Comparison of ENCODE assay signal across 12 cellular contexts in genomic region chr1:172499636-172500141, GRCh38. TPM values are rescaled to one million over a fixed set of nuclear protein-coding genes. Genes with fewer than 3 reads are reported as not detected.
A peak's percentile ranks its signal among the peaks of the same experiment; 100 is the strongest.
DNase-seq lines count a peak whose midpoint lies in the region; ATAC-seq and TF ChIP-seq lines count a peak whose summit lies in the region.
"Had no signal": no experiment of that assay in that cellular context is flagged by ENCODE, and none has a peak within 500 bp of the region (broad histone marks: within the 10 kb centered on the region; RNA-seq: fewer than 3 reads in every experiment).

No MANE protein-coding gene starts in this region.

- no peak for DNase-seq in activated naive CD4-positive, alpha-beta T cell treated with anti-CD3 and anti-CD28 coated beads, Interleukin-2, amount 50 U/mL, for 72 hours (ENCODE audit: low spot score in 2 of 2)
- no peak for DNase-seq in activated naive CD4-positive, alpha-beta T cell treated with Interleukin-2 at 50 U/mL for 16 hours
- peak in 2 of 3 donors; percentile 66 to 87 for DNase-seq in Peyer's patch
- DNase-seq in foreskin keratinocyte = peak; percentile 54 to 72
- peak; percentile 10 for DNase-seq in transverse colon
- no peak for DNase-seq in NOMO-1 treated with DMSO at 0.1 percent for 48 hours (lab: John Stamatoyannopoulos, UW; ENCODE audit: unreplicated experiment)
- no peak for DNase-seq in NCI-H187 treated with DMSO at 0.1 percent for 48 hours (lab: John Stamatoyannopoulos, UW)
- no peak for DNase-seq in esophagus muscularis mucosa (ENCODE audit: extremely low spot score)
- DNase-seq: CD4-positive, CD25-positive, alpha-beta regulatory T cell; NCI-H1436; T-helper 2 cell had no signal

- peak overlapping the region in 3 of 4 donors; percentile 58 to 86 (median 79) for H3K27ac ChIP-seq in Peyer's patch
- H3K27ac ChIP-seq in foreskin keratinocyte = no peak overlapping the region
- no peak overlapping the region for H3K27ac ChIP-seq in transverse colon
- no peak overlapping the region for H3K27ac ChIP-seq in esophagus muscularis mucosa (replicated peaks in 1 of 4)

- H3K27me3 ChIP-seq in Peyer's patch (no peaks in the 10 kb centered on the region), foreskin keratinocyte (no peaks in the 10 kb centered on the region), transverse colon (no peaks in the 10 kb centered on the region), esophagus muscularis mucosa (no peaks in the 10 kb centered on the region)

- TF ChIP-seq CTCF in Peyer's patch (IDR thresholded peaks at IDR 0.05) = no peak
- TF ChIP-seq CTCF in foreskin keratinocyte (conservative IDR thresholded peaks at IDR 0.05) = no peak
- no peak for TF ChIP-seq CTCF in transverse colon (IDR thresholded peaks at IDR 0.05)
- TF ChIP-seq CTCF in esophagus muscularis mucosa (IDR thresholded peaks at IDR 0.05) = no peak

- H3K27ac Mint-ChIP-seq in activated naive CD4-positive, alpha-beta T cell treated with anti-CD3 and anti-CD28 coated beads, Interleukin-2, amount 50 U/mL, for 72 hours = no peak overlapping the region
- H3K27ac Mint-ChIP-seq: CD4-positive, CD25-positive, alpha-beta regulatory T cell; natural killer cell treated with Interleukin-12 subunit alpha and Interleukin-12 subunit beta and Interleukin-15 and Interleukin-18, amount 100 ng/mL, for 72 hours had no signal

- no peaks in the 10 kb centered on the region for H3K9me3 Mint-ChIP-seq in activated naive CD4-positive, alpha-beta T cell treated with anti-CD3 and anti-CD28 coated beads, Interleukin-2, amount 50 U/mL, for 72 hours
- H3K9me3 Mint-ChIP-seq: natural killer cell treated with Interleukin-12 subunit alpha and Interleukin-12 subunit beta and Interleukin-15 and Interleukin-18, amount 100 ng/mL, for 72 hours had no signal

- intact Hi-C loops in transverse colon (cut with DNase I; ENCODE audit: low total_unique reads) (no loop called here), esophagus muscularis mucosa (cut with DNase I) (no loop called here)

- H3K9me3 ChIP-seq in Peyer's patch (no peaks in the 10 kb centered on the region), transverse colon (no peaks in the 10 kb centered on the region), esophagus muscularis mucosa (no peaks in the 10 kb centered on the region)

- H3K4me1 ChIP-seq in Peyer's patch = peaks cover 0 to 25% (median 2%) of the 10 kb centered on the region in 4 donors
- peaks cover 6% of the 10 kb centered on the region for H3K4me1 ChIP-seq in foreskin keratinocyte
- H3K4me1 ChIP-seq in transverse colon = peaks cover 0 to 4% (median 0%) of the 10 kb centered on the region in 4 donors
- peaks cover 4 to 18% (median 14%) of the 10 kb centered on the region in 4 donors for H3K4me1 ChIP-seq in esophagus muscularis mucosa

- H3K36me3 ChIP-seq in Peyer's patch (no peaks in the 10 kb centered on the region), transverse colon (no peaks in the 10 kb centered on the region), esophagus muscularis mucosa (no peaks in the 10 kb centered on the region)

- no peaks in the 10 kb centered on the region for H3K36me3 Mint-ChIP-seq in activated naive CD4-positive, alpha-beta T cell treated with anti-CD3 and anti-CD28 coated beads, Interleukin-2, amount 50 U/mL, for 72 hours
- H3K36me3 Mint-ChIP-seq: CD4-positive, CD25-positive, alpha-beta regulatory T cell; natural killer cell treated with Interleukin-12 subunit alpha and Interleukin-12 subunit beta and Interleukin-15 and Interleukin-18, amount 100 ng/mL, for 72 hours had no signal

- 85 to 100% methylated on average over 1 to 3 of the region's 3 CpGs for WGBS in transverse colon (ENCODE audit: low coverage in 1 of 2), 2 donors
- WGBS in esophagus muscularis mucosa = 79% methylated on average over 3 of the region's 3 CpGs

- ATAC-seq in activated naive CD4-positive, alpha-beta T cell treated with anti-CD3 and anti-CD28 coated beads, Interleukin-2, amount 50 U/mL, for 72 hours = peak; percentile 62 to 78
- peak; percentile 88 for ATAC-seq in foreskin keratinocyte
- ATAC-seq: natural killer cell treated with Interleukin-12 subunit alpha and Interleukin-12 subunit beta and Interleukin-15 and Interleukin-18, amount 100 ng/mL, for 72 hours had no signal

- TF ChIP-seq EP300 in transverse colon (IDR thresholded peaks at IDR 0.05; ENCODE audit: low read depth) (no peak), esophagus muscularis mucosa (IDR thresholded peaks at IDR 0.05) (no peak)

- no peak overlapping the region for H3K4me3 ChIP-seq in Peyer's patch
- H3K4me3 ChIP-seq in transverse colon = no peak overlapping the region
- H3K4me3 ChIP-seq in esophagus muscularis mucosa = no peak overlapping the region

- peak; percentile 72 to 73 for TF ChIP-seq POLR2A in Peyer's patch (IDR thresholded peaks at IDR 0.05)
- TF ChIP-seq POLR2A in transverse colon (IDR thresholded peaks at IDR 0.05) = no peak
- no peak for TF ChIP-seq POLR2A in esophagus muscularis mucosa (IDR thresholded peaks at IDR 0.05; ENCODE audit: low read depth)

- in situ Hi-C loops in transverse colon (cut with MboI; ENCODE audit: low pct_ligation_motif_present in 1 of 4, low pct_unique_long_range_greater_than_20kb in 1 of 4, low sequenced_read_pairs in 3 of 4) = no loop called here

RNA-seq across cellular contexts. Expression of gene SUCO, which starts 33.3 kb away (rescaled TPM):
- total RNA-seq in activated naive CD4-positive, alpha-beta T cell treated with anti-CD3 and anti-CD28 coated beads, Interleukin-2, amount 50 U/mL, for 72 hours = 10 to 100 TPM; 24.3 to 39.7 TPM
- total RNA-seq in Peyer's patch (10 to 100 TPM; 27.7 to 63.2 (median 42.9) TPM), foreskin keratinocyte (19.3 and 20.2 TPM in 2 replicates), transverse colon (10 to 100 TPM; 10.1 to 48.4 (median 21.6) TPM), esophagus muscularis mucosa (10 to 100 TPM; 21.1 to 31.6 (median 22.3) TPM)
- 4.1 and 4.6 TPM in 2 replicates for polyA plus RNA-seq in foreskin keratinocyte

RNA-seq across cellular contexts. Expression of gene PIGC, which starts 55.8 kb away (rescaled TPM):
- total RNA-seq in activated naive CD4-positive, alpha-beta T cell treated with anti-CD3 and anti-CD28 coated beads, Interleukin-2, amount 50 U/mL, for 72 hours = 10 to 100 TPM; 11.0 to 14.7 TPM
- total RNA-seq in Peyer's patch (10 to 100 TPM; 19.0 to 24.5 (median 20.4) TPM), foreskin keratinocyte (22.8 and 25.1 TPM in 2 replicates), transverse colon (10 to 100 TPM in 3 of 4 donors, 1 to 10 TPM in 1; 9.8 to 43.8 (median 22.8) TPM), esophagus muscularis mucosa (10 to 100 TPM; 18.9 to 25.7 (median 20.9) TPM)
- polyA plus RNA-seq in foreskin keratinocyte = 20.1 and 21.7 TPM in 2 replicates

Comparison
In these comparisons a context has a peak if more than half of its experiments do, and no peak if none do; other contexts are left out.
1. DNase-seq: peak in Peyer's patch (2 of 3), foreskin keratinocyte (2 of 2) and transverse colon (single experiment); none in activated naive CD4-positive, alpha-beta T cell treated with anti-CD3 and anti-CD28 coated beads, Interleukin-2, amount 50 U/mL, for 72 hours (0 of 2), activated naive CD4-positive, alpha-beta T cell treated with Interleukin-2 at 50 U/mL for 16 hours (single experiment), NOMO-1 treated with DMSO at 0.1 percent for 48 hours (single experiment), NCI-H187 treated with DMSO at 0.1 percent for 48 hours (single experiment) and esophagus muscularis mucosa (single experiment).
2. H3K27ac ChIP-seq: peak in Peyer's patch (3 of 4); none in foreskin keratinocyte (single experiment), transverse colon (0 of 4) and esophagus muscularis mucosa (0 of 4).
3. POLR2A ChIP-seq: peak in Peyer's patch (2 of 2); none in transverse colon (single experiment) and esophagus muscularis mucosa (single experiment).